1 cellular context compared by ENCODE assay signal in the genomic region with DNA sequence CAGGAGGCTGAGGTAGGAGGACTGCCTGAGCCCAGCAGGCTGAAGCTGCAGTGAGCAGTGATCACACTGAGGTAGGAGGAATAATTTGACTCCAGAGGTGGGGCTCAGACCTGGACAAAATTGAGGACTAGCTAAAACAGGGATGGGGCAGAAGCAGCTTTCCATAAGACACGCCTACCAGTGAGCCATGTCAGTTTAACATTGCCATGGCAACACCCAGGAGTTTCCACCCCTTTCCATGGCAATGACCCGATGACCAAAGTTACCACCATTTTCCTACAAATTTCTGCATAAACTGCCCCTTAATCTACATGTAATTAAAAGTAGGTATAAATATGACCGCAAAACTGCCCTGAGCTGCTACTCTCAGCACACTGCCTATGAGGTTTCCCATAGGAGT.
TF ChIP-seq lines count a peak whose summit lies in the region.

No MANE protein-coding gene starts in this region.

TF ChIP-seq in HepG2, 621 proteins besides CTCF, POLR2A, EP300 and RAD21 (continued from another document):
- TF ChIP-seq, protein P1, sequence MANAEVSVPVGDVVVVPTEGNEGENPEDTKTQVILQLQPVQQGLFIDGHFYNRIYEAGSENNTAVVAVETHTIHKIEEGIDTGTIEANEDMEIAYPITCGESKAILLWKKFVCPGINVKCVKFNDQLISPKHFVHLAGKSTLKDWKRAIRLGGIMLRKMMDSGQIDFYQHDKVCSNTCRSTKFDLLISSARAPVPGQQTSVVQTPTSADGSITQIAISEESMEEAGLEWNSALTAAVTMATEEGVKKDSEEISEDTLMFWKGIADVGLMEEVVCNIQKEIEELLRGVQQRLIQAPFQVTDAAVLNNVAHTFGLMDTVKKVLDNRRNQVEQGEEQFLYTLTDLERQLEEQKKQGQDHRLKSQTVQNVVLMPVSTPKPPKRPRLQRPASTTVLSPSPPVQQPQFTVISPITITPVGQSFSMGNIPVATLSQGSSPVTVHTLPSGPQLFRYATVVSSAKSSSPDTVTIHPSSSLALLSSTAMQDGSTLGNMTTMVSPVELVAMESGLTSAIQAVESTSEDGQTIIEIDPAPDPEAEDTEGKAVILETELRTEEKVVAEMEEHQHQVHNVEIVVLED (CRISPR knock-in tag; IDR thresholded peaks at IDR 0.05; ENCODE audit: borderline replicate concordance): no peak
- TF ChIP-seq, protein P2, sequence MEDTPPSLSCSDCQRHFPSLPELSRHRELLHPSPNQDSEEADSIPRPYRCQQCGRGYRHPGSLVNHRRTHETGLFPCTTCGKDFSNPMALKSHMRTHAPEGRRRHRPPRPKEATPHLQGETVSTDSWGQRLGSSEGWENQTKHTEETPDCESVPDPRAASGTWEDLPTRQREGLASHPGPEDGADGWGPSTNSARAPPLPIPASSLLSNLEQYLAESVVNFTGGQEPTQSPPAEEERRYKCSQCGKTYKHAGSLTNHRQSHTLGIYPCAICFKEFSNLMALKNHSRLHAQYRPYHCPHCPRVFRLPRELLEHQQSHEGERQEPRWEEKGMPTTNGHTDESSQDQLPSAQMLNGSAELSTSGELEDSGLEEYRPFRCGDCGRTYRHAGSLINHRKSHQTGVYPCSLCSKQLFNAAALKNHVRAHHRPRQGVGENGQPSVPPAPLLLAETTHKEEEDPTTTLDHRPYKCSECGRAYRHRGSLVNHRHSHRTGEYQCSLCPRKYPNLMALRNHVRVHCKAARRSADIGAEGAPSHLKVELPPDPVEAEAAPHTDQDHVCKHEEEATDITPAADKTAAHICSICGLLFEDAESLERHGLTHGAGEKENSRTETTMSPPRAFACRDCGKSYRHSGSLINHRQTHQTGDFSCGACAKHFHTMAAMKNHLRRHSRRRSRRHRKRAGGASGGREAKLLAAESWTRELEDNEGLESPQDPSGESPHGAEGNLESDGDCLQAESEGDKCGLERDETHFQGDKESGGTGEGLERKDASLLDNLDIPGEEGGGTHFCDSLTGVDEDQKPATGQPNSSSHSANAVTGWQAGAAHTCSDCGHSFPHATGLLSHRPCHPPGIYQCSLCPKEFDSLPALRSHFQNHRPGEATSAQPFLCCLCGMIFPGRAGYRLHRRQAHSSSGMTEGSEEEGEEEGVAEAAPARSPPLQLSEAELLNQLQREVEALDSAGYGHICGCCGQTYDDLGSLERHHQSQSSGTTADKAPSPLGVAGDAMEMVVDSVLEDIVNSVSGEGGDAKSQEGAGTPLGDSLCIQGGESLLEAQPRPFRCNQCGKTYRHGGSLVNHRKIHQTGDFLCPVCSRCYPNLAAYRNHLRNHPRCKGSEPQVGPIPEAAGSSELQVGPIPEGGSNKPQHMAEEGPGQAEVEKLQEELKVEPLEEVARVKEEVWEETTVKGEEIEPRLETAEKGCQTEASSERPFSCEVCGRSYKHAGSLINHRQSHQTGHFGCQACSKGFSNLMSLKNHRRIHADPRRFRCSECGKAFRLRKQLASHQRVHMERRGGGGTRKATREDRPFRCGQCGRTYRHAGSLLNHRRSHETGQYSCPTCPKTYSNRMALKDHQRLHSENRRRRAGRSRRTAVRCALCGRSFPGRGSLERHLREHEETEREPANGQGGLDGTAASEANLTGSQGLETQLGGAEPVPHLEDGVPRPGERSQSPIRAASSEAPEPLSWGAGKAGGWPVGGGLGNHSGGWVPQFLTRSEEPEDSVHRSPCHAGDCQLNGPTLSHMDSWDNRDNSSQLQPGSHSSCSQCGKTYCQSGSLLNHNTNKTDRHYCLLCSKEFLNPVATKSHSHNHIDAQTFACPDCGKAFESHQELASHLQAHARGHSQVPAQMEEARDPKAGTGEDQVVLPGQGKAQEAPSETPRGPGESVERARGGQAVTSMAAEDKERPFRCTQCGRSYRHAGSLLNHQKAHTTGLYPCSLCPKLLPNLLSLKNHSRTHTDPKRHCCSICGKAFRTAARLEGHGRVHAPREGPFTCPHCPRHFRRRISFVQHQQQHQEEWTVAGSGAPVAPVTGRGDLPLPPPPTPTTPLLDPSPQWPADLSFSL (CRISPR knock-in tag; IDR thresholded peaks at IDR 0.05): no peak
